Comparison of ENCODE assay signal across 19 cellular contexts in the genomic region with DNA sequence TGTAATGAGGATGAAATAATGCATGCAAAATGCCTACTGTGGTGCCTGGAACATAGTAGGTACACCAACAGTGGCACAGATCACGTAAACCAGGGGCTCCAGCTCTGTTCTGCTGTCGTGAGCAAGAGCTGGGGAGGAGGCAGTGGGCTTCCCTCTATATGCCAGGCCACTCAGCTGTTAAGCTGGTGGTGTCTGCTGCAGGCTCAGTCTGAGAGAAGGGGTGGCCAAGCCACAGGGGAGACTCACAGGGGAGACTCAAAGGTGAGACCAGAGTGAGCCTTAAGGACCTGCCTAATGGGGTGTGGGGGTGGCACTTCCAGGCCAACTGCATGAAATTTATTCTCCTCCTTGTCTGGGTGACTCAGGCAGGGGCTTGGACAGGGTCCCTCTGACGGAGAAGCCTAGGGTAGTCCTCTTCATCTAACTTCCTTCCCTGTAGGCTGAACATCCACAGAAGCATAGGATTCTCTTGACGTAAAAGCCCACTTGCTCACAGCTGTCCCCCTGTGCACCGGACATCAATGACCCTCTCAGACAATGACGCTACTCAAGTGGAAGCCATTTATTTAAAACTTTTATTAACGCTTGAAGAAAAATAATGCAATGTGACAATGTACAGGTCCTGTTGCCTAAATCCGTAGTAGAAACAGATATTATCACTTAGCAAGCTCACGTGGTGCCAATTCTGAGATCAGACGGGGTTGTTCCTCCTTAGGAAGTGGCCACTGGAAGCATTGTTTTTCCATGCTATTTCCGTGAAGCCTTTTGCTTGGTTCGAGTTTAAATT. TPM values are rescaled to one million over a fixed set of nuclear protein-coding genes. Genes with fewer than 3 reads are reported as not detected.
DNase-seq lines count a peak whose midpoint lies in the region; ATAC-seq and TF ChIP-seq lines count a peak whose summit lies in the region.
"Had no signal": no experiment of that assay in that cellular context is flagged by ENCODE, and none has a peak within 500 bp of the region (broad histone marks: within the 10 kb centered on the region; RNA-seq: fewer than 3 reads in every experiment).

No MANE protein-coding gene starts in this region.

- H3K4me1 ChIP-seq in SK-N-SH (ENCODE audit: control insufficient read depth in 1 of 2, insufficient read depth in 2 of 2, low read depth in 1 of 2, low read length in 1 of 2) (peaks cover 13 to 25% of the 10 kb centered on the region in 2 experiments; a peak in 3 of 4 replicates), RWPE2 (ENCODE audit: insufficient read depth, poor library complexity, severe bottlenecking) (peaks cover 11% of the 10 kb centered on the region), left lung (peaks cover 0 to 3% of the 10 kb centered on the region in 2 donors)

- no peak overlapping the region for H3K9ac ChIP-seq in SK-N-SH

- POLR2A ChIA-PET in SK-N-SH (lab: Yijun Ruan, JAX): interaction anchor here (4.1 kb wide), 1 partner anchor 14 kb away, joined by 40 read pairs; the partner anchor contains the start of gene STC2

- TF ChIP-seq EP300 in SK-N-SH (IDR thresholded peaks at IDR 0.05; ENCODE audit: borderline replicate concordance in 1 of 2, low read depth in 1 of 2, low read length in 1 of 2): no peak

- H3K9me3 ChIP-seq in SK-N-SH (no peaks in the 10 kb centered on the region), RWPE2 (ENCODE audit: severe bottlenecking) (no peaks in the 10 kb centered on the region), left lung (no peaks in the 10 kb centered on the region)
- H3K9me3 ChIP-seq: pancreas, thyroid gland had no signal

- H3F3A ChIP-seq in SK-N-SH (replicated peaks; ENCODE audit: insufficient read depth): peaks cover 18% of the 10 kb centered on the region

- peaks cover 66% of the 10 kb centered on the region for H3K27me3 Mint-ChIP-seq in stimulated activated naive CD8-positive, alpha-beta T cell treated with anti-CD3 and anti-CD28 coated beads, Interleukin-15, amount 100 ng/mL, for 72 hours
- peaks cover 5% of the 10 kb centered on the region for H3K27me3 Mint-ChIP-seq in activated T-helper 1 cell treated with anti-CD3 and anti-CD28 coated beads, Interleukin-12 subunit alpha, Interleukin-12 subunit beta, Interleukin-2, Interleukin-4 antibody, amounts not matched to agents 30 ng/mL and 10 ng/mL and 1 ng/mL, durations not matched to agents 14 hours and 24 hours and 36 hours (ENCODE audit: insufficient read depth)

- no peak overlapping the region for H2AFZ ChIP-seq in SK-N-SH (ENCODE audit: low read depth)
- H2AFZ ChIP-seq: PC-9 had no signal

- H3K27ac Mint-ChIP-seq in stimulated activated naive CD8-positive, alpha-beta T cell treated with anti-CD3 and anti-CD28 coated beads, Interleukin-15, amount 100 ng/mL, for 72 hours: no peak overlapping the region
- no peak overlapping the region for H3K27ac Mint-ChIP-seq in activated T-helper 1 cell treated with anti-CD3 and anti-CD28 coated beads, Interleukin-12 subunit alpha, Interleukin-12 subunit beta, Interleukin-2, Interleukin-4 antibody, amounts not matched to agents 30 ng/mL and 10 ng/mL and 1 ng/mL, durations not matched to agents 14 hours and 24 hours and 36 hours

- no peak overlapping the region for H3K4me2 ChIP-seq in SK-N-SH
- H3K4me2 ChIP-seq: PC-9 had no signal

- CTCF ChIA-PET in SK-N-SH (lab: Yijun Ruan, JAX): interaction anchor here (1.5 to 10.2 kb wide), 3 partner anchors 15 to 21 kb away, joined by 5 to 105 read pairs (median 84); partner anchors contain the start of gene STC2

- intact Hi-C loops in left lung (cut with DNase I): no loop called here
- intact Hi-C loops in activated T-helper 1 cell treated with anti-CD3 and anti-CD28 coated beads, Interleukin-12 subunit alpha, Interleukin-12 subunit beta, Interleukin-2, Interleukin-4 antibody, amounts not matched to agents 30 ng/mL and 10 ng/mL and 1 ng/mL, durations not matched to agents 14 hours and 24 hours and 36 hours (cut with micrococcal nuclease): loop anchor here (2.0 kb wide), 1 partner anchor 14 kb away; the partner anchor contains the start of gene STC2

- no peak for TF ChIP-seq RAD21 in SK-N-SH (IDR thresholded peaks at IDR 0.05; ENCODE audit: low read length)

- H3K79me2 ChIP-seq in SK-N-SH (ENCODE audit: insufficient read depth): no peaks in the 10 kb centered on the region

- H3K4me1 Mint-ChIP-seq in stimulated activated naive CD8-positive, alpha-beta T cell treated with anti-CD3 and anti-CD28 coated beads, Interleukin-15, amount 100 ng/mL, for 72 hours: no peaks in the 10 kb centered on the region
- H3K4me1 Mint-ChIP-seq in activated T-helper 1 cell treated with anti-CD3 and anti-CD28 coated beads, Interleukin-12 subunit alpha, Interleukin-12 subunit beta, Interleukin-2, Interleukin-4 antibody, amounts not matched to agents 30 ng/mL and 10 ng/mL and 1 ng/mL, durations not matched to agents 14 hours and 24 hours and 36 hours (ENCODE audit: low read depth): no peaks in the 10 kb centered on the region

- DNase-seq in SK-N-SH (no peak), RWPE2 (ENCODE audit: low spot score) (no peak), left lung (no peak), NCI-H187 (lab: John Stamatoyannopoulos, UW) (no peak), GDM1 (lab: John Stamatoyannopoulos, UW) (no peak)
- no peak for DNase-seq in stimulated activated naive CD8-positive, alpha-beta T cell treated with anti-CD3 and anti-CD28 coated beads, Interleukin-15, amount 100 ng/mL, for 72 hours
- DNase-seq in activated T-helper 1 cell treated with anti-CD3 and anti-CD28 coated beads, Interleukin-12 subunit alpha, Interleukin-12 subunit beta, Interleukin-2, Interleukin-4 antibody, amounts not matched to agents 30 ng/mL and 10 ng/mL and 1 ng/mL, durations not matched to agents 14 hours and 24 hours and 36 hours (ENCODE audit: low spot score): no peak
- DNase-seq: activated CD4-positive, alpha-beta T cell treated with anti-CD3 and anti-CD28 coated beads for 48 hours; activated naive CD4-positive, alpha-beta T cell; DMS79; HCEC 1CT; MV-4-11; NCI-H2081; NCI-H526; pancreas; T1000; thyroid gland had no signal

- no peaks in the 10 kb centered on the region for H3K9me3 Mint-ChIP-seq in stimulated activated naive CD8-positive, alpha-beta T cell treated with anti-CD3 and anti-CD28 coated beads, Interleukin-15, amount 100 ng/mL, for 72 hours
- H3K9me3 Mint-ChIP-seq in activated T-helper 1 cell treated with anti-CD3 and anti-CD28 coated beads, Interleukin-12 subunit alpha, Interleukin-12 subunit beta, Interleukin-2, Interleukin-4 antibody, amounts not matched to agents 30 ng/mL and 10 ng/mL and 1 ng/mL, durations not matched to agents 14 hours and 24 hours and 36 hours: no peaks in the 10 kb centered on the region

- WGBS in SK-N-SH (ENCODE audit: low lambda C conversion rate): 75% methylated on average over 12 of the region's 12 CpGs

- H4K20me1 ChIP-seq in SK-N-SH (ENCODE audit: insufficient read depth): no peaks in the 10 kb centered on the region

- peaks cover 27% of the 10 kb centered on the region for H3K36me3 Mint-ChIP-seq in activated T-helper 1 cell treated with anti-CD3 and anti-CD28 coated beads, Interleukin-12 subunit alpha, Interleukin-12 subunit beta, Interleukin-2, Interleukin-4 antibody, amounts not matched to agents 30 ng/mL and 10 ng/mL and 1 ng/mL, durations not matched to agents 14 hours and 24 hours and 36 hours (ENCODE audit: low read depth)

- no peaks in the 10 kb centered on the region for H3K9me2 ChIP-seq in SK-N-SH

- no peaks in the 10 kb centered on the region for H3K27me3 ChIP-seq in SK-N-SH (ENCODE audit: insufficient read depth)
- H3K27me3 ChIP-seq in RWPE2 (ENCODE audit: insufficient read depth, poor library complexity, severe bottlenecking): no peaks in the 10 kb centered on the region
- peaks cover 0 to 44% of the 10 kb centered on the region in 2 donors for H3K27me3 ChIP-seq in left lung
- H3K27me3 ChIP-seq: pancreas, thyroid gland had no signal

- no peak for ATAC-seq in SK-N-SH treated with all-trans-retinoic acid at 6 μM for 48 hours
- peak; percentile 26 for ATAC-seq in RWPE2 (ENCODE audit: low read depth)
- ATAC-seq in left lung: no peak
- ATAC-seq in stimulated activated naive CD8-positive, alpha-beta T cell treated with anti-CD3 and anti-CD28 coated beads, Interleukin-15, amount 100 ng/mL, for 72 hours: peak; percentile 47
- ATAC-seq: pancreas had no signal

- H3K36me3 ChIP-seq in SK-N-SH (replicated peaks in 1 of 2; ENCODE audit: control insufficient read depth in 1 of 2, insufficient read depth in 2 of 2, low read length in 1 of 2) (no peaks in the 10 kb centered on the region), RWPE2 (ENCODE audit: low read depth) (peaks cover 29% of the 10 kb centered on the region), left lung (no peaks in the 10 kb centered on the region)
- H3K36me3 ChIP-seq: pancreas, thyroid gland had no signal

- no peak overlapping the region for H3K27ac ChIP-seq in SK-N-SH (ENCODE audit: low read depth in 2 of 2, low read length in 1 of 2)
- no peak overlapping the region for H3K27ac ChIP-seq in RWPE2 (ENCODE audit: poor library complexity, severe bottlenecking)
- H3K27ac ChIP-seq in left lung: peak overlapping the region; percentile 35 to 43
- H3K27ac ChIP-seq: pancreas had no signal

- no peak overlapping the region for H3K4me3 Mint-ChIP-seq in stimulated activated naive CD8-positive, alpha-beta T cell treated with anti-CD3 and anti-CD28 coated beads, Interleukin-15, amount 100 ng/mL, for 72 hours
- no peak overlapping the region for H3K4me3 Mint-ChIP-seq in activated T-helper 1 cell treated with anti-CD3 and anti-CD28 coated beads, Interleukin-12 subunit alpha, Interleukin-12 subunit beta, Interleukin-2, Interleukin-4 antibody, amounts not matched to agents 30 ng/mL and 10 ng/mL and 1 ng/mL, durations not matched to agents 14 hours and 24 hours and 36 hours

- TF ChIP-seq CTCF in SK-N-SH (IDR thresholded peaks at IDR 0.05): no peak
- no peak for TF ChIP-seq CTCF in RWPE2 (IDR thresholded peaks at IDR 0.05; ENCODE audit: poor library complexity, severe bottlenecking)
- no peak for TF ChIP-seq CTCF in left lung (IDR thresholded peaks at IDR 0.05)

- H3K4me3 ChIP-seq in SK-N-SH (ENCODE audit: low read depth in 2 of 2, low read length in 1 of 2) (no peak overlapping the region), RWPE2 (ENCODE audit: severe bottlenecking) (no peak overlapping the region), left lung (no peak overlapping the region)
- H3K4me3 ChIP-seq: pancreas, PC-9, thyroid gland had no signal

TF ChIP-seq in SK-N-SH treated with all-trans-retinoic acid at 6 μM for 48 hours, 23 proteins besides CTCF, POLR2A, EP300 and RAD21 (continues in another document):
- TF ChIP-seq RARB (CRISPR knock-in tag; IDR thresholded peaks at IDR 0.05) (no peak), ISL1 (CRISPR knock-in tag; IDR thresholded peaks at IDR 0.05) (no peak), OSR1 (CRISPR knock-in tag; IDR thresholded peaks at IDR 0.05) (no peak)

RNA-seq across cellular contexts. Expression of gene STC2, which starts 13.9 kb away (rescaled TPM):
- 5.9 and 9.1 TPM in 2 replicates for polyA plus RNA-seq in SK-N-SH (2012; rRNA removed)
- polyA plus RNA-seq in SK-N-SH (2012; cell fraction: cytosol; rRNA removed): 4.7 and 5.4 TPM in 2 replicates
- polyA plus RNA-seq in SK-N-SH (2012; cell fraction: nucleus; rRNA removed): 6.4 and 6.8 TPM in 2 replicates
- 1 to 10 TPM; 2.9 to 5.5 TPM for total RNA-seq in left lung
- 25.4 and 27.7 TPM in 2 replicates for total RNA-seq in activated T-helper 1 cell treated with anti-CD3 and anti-CD28 coated beads, Interleukin-12 subunit alpha, Interleukin-12 subunit beta, Interleukin-2, Interleukin-4 antibody, amounts not matched to agents 30 ng/mL and 10 ng/mL and 1 ng/mL, durations not matched to agents 14 hours and 24 hours and 36 hours

Comparison
In these comparisons a context has a peak if more than half of its experiments do, and no peak if none do; other contexts are left out.
1. H3K27ac ChIP-seq: peak in left lung (2 of 2); none in SK-N-SH (0 of 2) and RWPE2 (single experiment).
2. ATAC-seq: peak in RWPE2 (single experiment) and stimulated activated naive CD8-positive, alpha-beta T cell treated with anti-CD3 and anti-CD28 coated beads, Interleukin-15, amount 100 ng/mL, for 72 hours (single experiment); none in SK-N-SH treated with all-trans-retinoic acid at 6 μM for 48 hours (single experiment) and left lung (single experiment).